Comparison of ENCODE assay signal across 9 cellular contexts in the genomic region with DNA sequence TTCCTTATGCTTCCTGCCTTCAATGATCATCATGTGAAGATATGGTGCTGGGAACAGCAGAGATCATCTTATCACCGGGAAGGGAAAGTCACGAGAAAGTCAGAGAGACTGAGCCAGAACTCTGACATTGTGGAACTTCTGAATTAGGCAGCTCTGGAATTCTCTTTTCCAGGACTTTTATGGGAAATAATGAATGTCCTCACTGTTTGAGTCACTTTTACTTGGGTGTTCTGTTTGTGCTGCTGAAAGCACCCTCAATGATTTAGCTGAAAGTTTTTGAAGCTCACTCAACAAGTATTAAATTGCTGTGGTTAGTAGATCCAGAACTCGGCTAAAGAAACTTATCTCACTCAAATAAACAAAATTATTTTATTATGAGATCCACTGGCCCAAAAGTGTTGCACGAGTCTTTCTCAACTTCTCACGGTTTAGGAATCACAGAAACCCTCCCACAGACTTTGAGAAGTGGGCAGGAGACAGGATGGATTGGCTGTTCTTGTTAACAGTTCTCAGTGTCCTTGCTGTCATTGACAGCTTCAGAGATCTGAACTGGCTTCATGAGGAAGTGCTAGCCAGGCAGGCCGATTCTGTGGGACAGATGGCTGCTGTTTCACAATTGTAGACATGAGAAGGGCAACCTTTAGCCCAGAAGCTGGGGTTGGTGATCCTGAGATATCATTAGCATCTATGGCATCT.
A peak's percentile ranks its signal among the peaks of the same experiment; 100 is the strongest.
DNase-seq lines count a peak whose midpoint lies in the region; ATAC-seq and TF ChIP-seq lines count a peak whose summit lies in the region.
"Had no signal": no experiment of that assay in that cellular context is flagged by ENCODE, and none has a peak within 500 bp of the region (broad histone marks: within the 10 kb centered on the region; RNA-seq: fewer than 3 reads in every experiment).

No MANE protein-coding gene starts in this region.

- TF ChIP-seq CTCF in fibroblast of pulmonary artery (IDR thresholded peaks at IDR 0.05; ENCODE audit: low read length, missing control alignments) (no peak), GM13977 (IDR thresholded peaks at IDR 0.05; ENCODE audit: extremely low read depth, insufficient read depth, missing control alignments) (no peak)

- DNase-seq in DMS 273 treated with DMSO at 0.1 percent for 48 hours (lab: John Stamatoyannopoulos, UW) = peak; percentile 78
- peak; percentile 75 for DNase-seq in OCI-M1 (lab: John Stamatoyannopoulos, UW)
- peak; percentile 69 for DNase-seq in fibroblast of pulmonary artery (ENCODE audit: low read depth)
- peak; percentile 10 for DNase-seq in pons (ENCODE audit: low spot score)
- no peak for DNase-seq in GM13977 (ENCODE audit: low spot score)
- no peak for DNase-seq in stimulated activated CD4-positive, alpha-beta T cell treated with anti-CD3 and anti-CD28 coated beads, Interleukin-2, amount 100 ng/mL, for 48 hours
- no peak for DNase-seq in NCI-H146 treated with DMSO at 0.1 percent for 48 hours (lab: John Stamatoyannopoulos, UW; ENCODE audit: unreplicated experiment)
- DNase-seq: activated CD8-positive, alpha-beta memory T cell treated with anti-CD3 and anti-CD28 coated beads, Interleukin-2, amount 50 U/mL, for 48 hours had no signal

- in situ Hi-C loops in GM13977 (cut with MboI; ENCODE audit: low pct_unique_long_range_greater_than_20kb, low sequenced_read_pairs, unreplicated experiment) = loop anchor here (25.0 kb wide), 1 partner anchor 223 kb away; the partner anchor contains the start of gene MAPRE3

- H3K4me3 ChIP-seq in fibroblast of pulmonary artery (replicated peaks; ENCODE audit: low read depth, low read length) = no peak overlapping the region

- ATAC-seq in HG03097 (IDR thresholded peaks at IDR 0.05; ENCODE audit: low FRiP score, unreplicated experiment) = no peak

Comparison
In these comparisons a context has a peak if more than half of its experiments do, and no peak if none do; other contexts are left out.
1. DNase-seq: peak in DMS 273 treated with DMSO at 0.1 percent for 48 hours (single experiment), OCI-M1 (single experiment), fibroblast of pulmonary artery (single experiment) and pons (single experiment); none in GM13977 (single experiment), stimulated activated CD4-positive, alpha-beta T cell treated with anti-CD3 and anti-CD28 coated beads, Interleukin-2, amount 100 ng/mL, for 48 hours (0 of 2) and NCI-H146 treated with DMSO at 0.1 percent for 48 hours (single experiment).